Comparison of ENCODE assay signal across 11 cellular contexts in genomic region chr19:4378886-4379285, GRCh38. TPM values are rescaled to one million over a fixed set of nuclear protein-coding genes. Genes with fewer than 3 reads are reported as not detected.
DNase-seq lines count a peak whose midpoint lies in the region; ATAC-seq, FAIRE-seq and TF ChIP-seq lines count a peak whose summit lies in the region.
"Had no signal": no experiment of that assay in that cellular context is flagged by ENCODE, and none has a peak within 500 bp of the region (broad histone marks: within the 10 kb centered on the region; RNA-seq: fewer than 3 reads in every experiment).

No MANE protein-coding gene starts in this region.

- WGBS in adrenal gland, 4 donors = 48 to 75% (median 58%) methylated on average over 8 to 11 of the region's 11 CpGs
- 86 to 96% methylated on average over 10 to 11 of the region's 11 CpGs for WGBS in testis, 2 donors

- H3K36me3 ChIP-seq in CD4-positive, CD25-positive, alpha-beta regulatory T cell (ENCODE audit: control insufficient read depth, insufficient read depth, low read length) = peaks cover 8% of the 10 kb centered on the region
- H3K36me3 ChIP-seq in adrenal gland (replicated peaks in 1 of 2) (peaks cover 0 to 8% of the 10 kb centered on the region in 2 donors), testis (ENCODE audit: low read depth, missing control alignments) (no peaks in the 10 kb centered on the region)
- H3K36me3 ChIP-seq: ovary had no signal

- TF ChIP-seq CTCF in adrenal gland (IDR thresholded peaks at IDR 0.05) (no peak), nephron (IDR thresholded peaks at IDR 0.05; ENCODE audit: unreplicated experiment in 3 of 3) (no peak), GM13976 (IDR thresholded peaks at IDR 0.05; ENCODE audit: borderline replicate concordance, control extremely low read depth, extremely low read depth, insufficient read depth, missing control alignments) (no peak), testis (IDR thresholded peaks at IDR 0.05) (no peak)

- in situ Hi-C loops in GM13976 (cut with MboI; ENCODE audit: low sequenced_read_pairs, unreplicated experiment) = no loop called here

- H3K4me1 ChIP-seq in CD4-positive, CD25-positive, alpha-beta regulatory T cell (ENCODE audit: control insufficient read depth, insufficient read depth, low read length, poor library complexity, severe bottlenecking) = peaks cover 61% of the 10 kb centered on the region
- H3K4me1 ChIP-seq in adrenal gland (replicated peaks in 1 of 2) = peaks cover 61 to 70% of the 10 kb centered on the region in 2 donors
- H3K4me1 ChIP-seq in testis = peaks cover 38% of the 10 kb centered on the region

- peaks cover 4 to 69% (median 32%) of the 10 kb centered on the region in 4 donors for H3K4me1 Mint-ChIP-seq in CD4-positive, CD25-positive, alpha-beta regulatory T cell
- peaks cover 47% of the 10 kb centered on the region for H3K4me1 Mint-ChIP-seq in nephron

- peak overlapping the region; percentile 81 for H3K27ac ChIP-seq in CD4-positive, CD25-positive, alpha-beta regulatory T cell (ENCODE audit: insufficient read depth, low read length, poor library complexity, severe bottlenecking)
- peak overlapping the region in 3 of 5 donors; percentile 69 to 92 (median 85) for H3K27ac ChIP-seq in adrenal gland
- H3K27ac ChIP-seq in testis = no peak overlapping the region
- H3K27ac ChIP-seq: ovary had no signal

- H3K27me3 Mint-ChIP-seq in CD4-positive, CD25-positive, alpha-beta regulatory T cell = no peaks in the 10 kb centered on the region
- no peaks in the 10 kb centered on the region for H3K27me3 Mint-ChIP-seq in nephron (ENCODE audit: low read depth)

- no peak for ATAC-seq in CD4-positive, CD25-positive, alpha-beta regulatory T cell (ENCODE audit: low read depth in 2 of 2)

- peak overlapping the region; percentile 79 for H3K4me3 ChIP-seq in CD4-positive, CD25-positive, alpha-beta regulatory T cell (ENCODE audit: low read depth, low read length)
- H3K4me3 ChIP-seq in adrenal gland (no peak overlapping the region), testis (no peak overlapping the region)
- H3K4me3 ChIP-seq: ovary had no signal

- no peaks in the 10 kb centered on the region for H3K9me3 Mint-ChIP-seq in CD4-positive, CD25-positive, alpha-beta regulatory T cell
- no peaks in the 10 kb centered on the region for H3K9me3 Mint-ChIP-seq in nephron

- no peaks in the 10 kb centered on the region for H3K27me3 ChIP-seq in CD4-positive, CD25-positive, alpha-beta regulatory T cell (ENCODE audit: control insufficient read depth, insufficient read depth, low read length)
- no peaks in the 10 kb centered on the region for H3K27me3 ChIP-seq in adrenal gland
- H3K27me3 ChIP-seq in testis = no peaks in the 10 kb centered on the region
- H3K27me3 ChIP-seq: ovary had no signal

- TF ChIP-seq POLR2A in GM12891 (IDR thresholded peaks at IDR 0.05; ENCODE audit: low read depth, low read length) = no peak
- TF ChIP-seq POLR2A in adrenal gland (IDR thresholded peaks at IDR 0.05) = peak in 1 of 2 donors; percentile 10
- no peak for TF ChIP-seq POLR2A in testis (IDR thresholded peaks at IDR 0.05)

- DNase-seq in CD4-positive, CD25-positive, alpha-beta regulatory T cell = no peak
- DNase-seq in GM12891 (ENCODE audit: insufficient read length, low spot score) (no peak), adrenal gland (peak in 4 of 7 donors; percentile 35 to 72 (median 44)), GM13976 (ENCODE audit: low spot score) (no peak), ecto neural progenitor cell (ENCODE audit: low spot score) (no peak), testis (no peak), kidney glomerular epithelial cell (lab: John Stamatoyannopoulos, UW) (no peak)
- DNase-seq: ovary had no signal

- peak overlapping the region; percentile 81 to 92 (median 88) for H3K4me3 Mint-ChIP-seq in CD4-positive, CD25-positive, alpha-beta regulatory T cell
- no peak overlapping the region for H3K4me3 Mint-ChIP-seq in nephron

- intact Hi-C loops in adrenal gland (cut with DNase I) (no loop called here), testis (cut with DNase I; ENCODE audit: low total_unique reads) (no loop called here)

- H3K9me3 ChIP-seq in CD4-positive, CD25-positive, alpha-beta regulatory T cell (ENCODE audit: control insufficient read depth in 2 of 2, low read length in 2 of 2) = no peaks in the 10 kb centered on the region
- H3K9me3 ChIP-seq in adrenal gland (replicated peaks in 1 of 3) (no peaks in the 10 kb centered on the region), testis (no peaks in the 10 kb centered on the region)
- H3K9me3 ChIP-seq: ovary, SK-N-SH had no signal

- H3K27ac Mint-ChIP-seq in CD4-positive, CD25-positive, alpha-beta regulatory T cell = peak overlapping the region; percentile 92 to 99 (median 98)
- peak overlapping the region; percentile 7 to 69 (median 46) for H3K27ac Mint-ChIP-seq in nephron

- FAIRE-seq in GM12891 (lab: Jason Lieb, UNC) = no peak
- FAIRE-seq: kidney had no signal

- H3K36me3 Mint-ChIP-seq in CD4-positive, CD25-positive, alpha-beta regulatory T cell = peaks cover 5% of the 10 kb centered on the region
- H3K36me3 Mint-ChIP-seq in nephron (ENCODE audit: low read depth) = peaks cover 4% of the 10 kb centered on the region

TF ChIP-seq in GM12891, 5 proteins besides CTCF, POLR2A, EP300 and RAD21:
- no peak for TF ChIP-seq TAF1 (IDR thresholded peaks at IDR 0.05; ENCODE audit: low read depth, low read length)
- no peak for TF ChIP-seq POLR2AphosphoS5 (IDR thresholded peaks at IDR 0.05; ENCODE audit: low read depth, low read length)
- peak; percentile 8 for TF ChIP-seq PAX5 (IDR thresholded peaks at IDR 0.05; ENCODE audit: insufficient read depth, low read length, severe bottlenecking)
- no peak for TF ChIP-seq SPI1 (IDR thresholded peaks at IDR 0.05; ENCODE audit: low read depth, low read length)
- TF ChIP-seq POU2F2 (IDR thresholded peaks at IDR 0.05; ENCODE audit: low read depth, low read length) = no peak

RNA-seq across cellular contexts. Expression of gene SH3GL1, which starts 21.5 kb away (rescaled TPM):
- 54.0 TPM for total RNA-seq in CD4-positive, CD25-positive, alpha-beta regulatory T cell
- 10 to 100 TPM; 13.4 to 23.0 (median 17.6) TPM for polyA plus RNA-seq in CD4-positive, CD25-positive, alpha-beta regulatory T cell
- 25.7 TPM for polyA plus RNA-seq in GM12891 (2012; ENCODE audit: low read depth, missing spikeins)
- total RNA-seq in adrenal gland = 100 to 1,000 TPM in 1 of 8 donors, 10 to 100 TPM in 7; 69.9 to 112 (median 87.4) TPM
- 100 to 1,000 TPM in 1 of 3 donors, 10 to 100 TPM in 2; 20.9 to 104 (median 96.4) TPM for polyA plus RNA-seq in adrenal gland
- 10 to 100 TPM; 41.6 to 53.4 TPM for total RNA-seq in testis
- 47.3 TPM for polyA plus RNA-seq in testis (ENCODE audit: insufficient read depth, low read depth, low replicate concordance)

RNA-seq across cellular contexts. Expression of gene CHAF1A, which starts 23.6 kb away (rescaled TPM):
- total RNA-seq in CD4-positive, CD25-positive, alpha-beta regulatory T cell = 28.9 TPM
- polyA plus RNA-seq in CD4-positive, CD25-positive, alpha-beta regulatory T cell = 1 to 10 TPM; 2.6 to 5.5 (median 3.6) TPM
- polyA plus RNA-seq in GM12891 (2012; ENCODE audit: low read depth, missing spikeins) = 21.8 TPM
- total RNA-seq in adrenal gland (10 to 100 TPM in 2 of 8 donors, 1 to 10 TPM in 6; 3.4 to 14.6 (median 8.7) TPM), testis (10 to 100 TPM; 28.6 to 37.7 TPM)
- polyA plus RNA-seq in adrenal gland (1 to 10 TPM; 4.0 to 8.2 (median 7.3) TPM), testis (ENCODE audit: insufficient read depth, low read depth, low replicate concordance) (24.1 TPM)

RNA-seq across cellular contexts. Expression of gene MPND, which starts 35.5 kb away (rescaled TPM):
- total RNA-seq in CD4-positive, CD25-positive, alpha-beta regulatory T cell = 12.2 TPM
- 1 to 10 TPM; 4.9 to 7.2 (median 5.7) TPM for polyA plus RNA-seq in CD4-positive, CD25-positive, alpha-beta regulatory T cell
- 14.6 TPM for polyA plus RNA-seq in GM12891 (2012; ENCODE audit: low read depth, missing spikeins)
- total RNA-seq in adrenal gland (10 to 100 TPM in 6 of 8 donors, 1 to 10 TPM in 2; 8.6 to 37.5 (median 16.1) TPM), testis (10 to 100 TPM in 1 of 2 donors, 1 to 10 TPM in 1; 9.1 to 13.3 TPM)
- polyA plus RNA-seq in adrenal gland (10 to 100 TPM in 2 of 3 donors, 1 to 10 TPM in 1; 7.0 to 52.3 (median 38.5) TPM), testis (ENCODE audit: insufficient read depth, low read depth, low replicate concordance) (14.3 TPM)

RNA-seq across cellular contexts. Expression of gene STAP2, which starts 40.3 kb away (rescaled TPM):
- total RNA-seq in CD4-positive, CD25-positive, alpha-beta regulatory T cell = 2.2 TPM
- polyA plus RNA-seq in CD4-positive, CD25-positive, alpha-beta regulatory T cell = 1 to 10 TPM; 1.6 to 3.0 (median 2.4) TPM
- polyA plus RNA-seq in GM12891 (2012; ENCODE audit: low read depth, missing spikeins) = 6.7 TPM
- 100 to 1,000 TPM in 1 of 8 donors, 10 to 100 TPM in 6, 1 to 10 TPM in 1; 8.5 to 106 (median 36.5) TPM for total RNA-seq in adrenal gland
- polyA plus RNA-seq in adrenal gland = 10 to 100 TPM in 2 of 3 donors, 1 to 10 TPM in 1; 6.7 to 63.1 (median 39.8) TPM
- total RNA-seq in testis = 1 to 10 TPM; 5.3 to 6.4 TPM
- 6.2 TPM for polyA plus RNA-seq in testis (ENCODE audit: insufficient read depth, low read depth, low replicate concordance)

Comparison
In these comparisons a context has a peak if more than half of its experiments do, and no peak if none do; other contexts are left out.
1. DNase-seq: peak in adrenal gland (4 of 7); none in CD4-positive, CD25-positive, alpha-beta regulatory T cell (0 of 3), GM12891 (single experiment), GM13976 (single experiment), ecto neural progenitor cell (single experiment), testis (single experiment) and kidney glomerular epithelial cell (single experiment).
2. H3K27ac ChIP-seq: peak in CD4-positive, CD25-positive, alpha-beta regulatory T cell (single experiment) and adrenal gland (3 of 5); none in testis (0 of 2).
3. H3K4me3 Mint-ChIP-seq: peak in CD4-positive, CD25-positive, alpha-beta regulatory T cell (4 of 4); none in nephron (0 of 3).